Comparison of ENCODE assay signal across 16 cellular contexts in genomic region chr15:42933886-42934667, GRCh38.
"Had no signal": no experiment of that assay in that cellular context is flagged by ENCODE, and none has a peak within 500 bp of the region (broad histone marks: within the 10 kb centered on the region; RNA-seq: fewer than 3 reads in every experiment).

No MANE protein-coding gene starts in this region.

- H3K4me1 Mint-ChIP-seq: activated naive CD8-positive, alpha-beta T cell treated with anti-CD3 and anti-CD28 coated beads, Interleukin-2, amount 10 ng/mL, durations not matched to agents 7 days and 5 days had no signal

- H3K4me3 Mint-ChIP-seq: activated naive CD8-positive, alpha-beta T cell treated with anti-CD3 and anti-CD28 coated beads, Interleukin-2, amount 10 ng/mL, durations not matched to agents 7 days and 5 days had no signal

- ATAC-seq: gastrocnemius medialis, left lung had no signal

- H3K36me3 Mint-ChIP-seq: activated naive CD8-positive, alpha-beta T cell treated with anti-CD3 and anti-CD28 coated beads, Interleukin-2, amount 10 ng/mL, durations not matched to agents 7 days and 5 days had no signal

- H3K27ac Mint-ChIP-seq: activated naive CD8-positive, alpha-beta T cell treated with anti-CD3 and anti-CD28 coated beads, Interleukin-2, amount 10 ng/mL, durations not matched to agents 7 days and 5 days had no signal

- DNase-seq: activated CD4-positive, alpha-beta T cell treated with anti-CD3 and anti-CD28 coated beads, Interleukin-2, amount 50 U/mL, for 48 hours; activated naive CD4-positive, alpha-beta T cell; activated naive CD8-positive, alpha-beta T cell treated with anti-CD3 and anti-CD28 coated beads, Interleukin-2, amount 10 ng/mL, durations not matched to agents 7 days and 5 days; activated T-cell treated with anti-CD3 and anti-CD28 coated beads for 4 hours; anterior cingulate cortex; brain microvascular endothelial cell; central memory CD4-positive, alpha-beta T cell; erythroblast; gastrocnemius medialis; head of caudate nucleus; left lung; stimulated activated CD4-positive, alpha-beta T cell treated with anti-CD3 and anti-CD28 coated beads, Interleukin-2, amount 100 ng/mL, for 24 hours; stimulated activated naive CD4-positive, alpha-beta T cell treated with Interleukin-2 at 50 U/mL for 16 hours; T1000; thyroid gland; WERI-Rb-1 had no signal

- H3K9me3 Mint-ChIP-seq: activated naive CD8-positive, alpha-beta T cell treated with anti-CD3 and anti-CD28 coated beads, Interleukin-2, amount 10 ng/mL, durations not matched to agents 7 days and 5 days had no signal
